In the genomic region with DNA sequence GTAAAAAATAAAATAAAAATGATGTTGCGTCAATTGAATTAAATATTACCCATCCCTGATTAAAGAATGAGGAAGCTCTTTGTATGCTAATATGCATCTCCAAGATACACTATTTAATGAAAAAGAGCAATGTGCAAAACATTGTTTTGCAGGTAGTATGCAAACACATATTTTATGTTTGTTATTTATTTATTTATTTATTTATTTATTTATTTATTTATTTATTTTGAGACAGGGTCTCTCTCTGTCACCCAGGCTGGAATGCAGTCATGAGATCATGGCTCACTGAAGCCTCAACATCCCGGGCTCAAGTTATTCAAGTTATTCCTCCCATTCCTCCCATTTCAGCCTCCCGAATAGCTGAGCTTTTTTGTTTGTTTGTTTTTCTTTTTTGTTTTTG, we compare ENCODE assay signal across 9 cellular contexts. TPM values are rescaled to one million over a fixed set of nuclear protein-coding genes. Genes with fewer than 3 reads are reported as not detected.
"Had no signal": no experiment of that assay in that cellular context is flagged by ENCODE, and none has a peak within 500 bp of the region (broad histone marks: within the 10 kb centered on the region; RNA-seq: fewer than 3 reads in every experiment).

No MANE protein-coding gene starts in this region.

- H3K9me3 Mint-ChIP-seq: IgD-negative memory B cell had no signal

- H2AFZ ChIP-seq: GM23248 had no signal

- H3K4me3 ChIP-seq: GM23248, HAP-1 had no signal

- H3K36me3 Mint-ChIP-seq: IgD-negative memory B cell had no signal

- H3K9ac ChIP-seq: GM23248, KMS-11 had no signal

- H3K36me3 ChIP-seq: HAP-1 had no signal

- H3K4me2 ChIP-seq: KMS-11 had no signal

- H3K27ac Mint-ChIP-seq: IgD-negative memory B cell had no signal

- H3K4me1 ChIP-seq: HAP-1 had no signal

- H3K9me3 ChIP-seq: HAP-1 had no signal

- H3K4me3 Mint-ChIP-seq: IgD-negative memory B cell had no signal

- DNase-seq: GM23248, GOT3, H7, KBM-7 had no signal

- H3K27ac ChIP-seq: GM23248, HL-60, KMS-11 had no signal

RNA-seq across cellular contexts. Expression of gene CHST1, which starts 7.2 kb away (rescaled TPM):
- total RNA-seq: GM23248, HepG2 had no signal
